In the genomic region with DNA sequence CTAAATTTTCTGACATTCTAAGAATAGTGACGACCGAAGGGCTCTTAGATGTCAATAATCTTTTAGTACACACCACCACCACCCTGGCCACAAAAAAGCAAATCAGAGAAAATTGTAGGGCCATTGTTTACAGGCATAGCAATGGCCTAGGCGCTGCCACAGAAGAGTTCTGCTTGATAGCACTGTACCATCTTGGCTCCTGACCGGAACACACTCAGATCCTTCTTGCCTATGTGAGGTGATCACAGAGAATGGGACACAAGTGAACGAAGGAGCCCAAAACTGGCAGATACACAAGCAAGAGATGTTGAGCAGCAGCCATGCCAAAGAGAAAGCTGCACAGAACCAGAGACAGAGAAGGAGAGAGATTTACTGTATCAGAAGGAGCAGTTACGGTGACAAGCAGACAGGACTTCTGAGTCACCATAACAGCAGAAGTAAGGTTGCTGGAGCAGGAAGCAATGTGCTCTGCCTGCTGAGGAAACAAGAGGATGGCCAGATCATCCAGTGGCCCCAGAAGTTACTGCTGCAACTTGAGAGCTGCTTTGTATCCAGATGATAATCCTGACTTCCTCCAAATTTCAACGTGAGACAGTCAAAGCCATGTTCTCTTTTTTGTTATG, we compare ENCODE assay signal across 12 cellular contexts.
DNase-seq lines count a peak whose midpoint lies in the region; ATAC-seq and TF ChIP-seq lines count a peak whose summit lies in the region.
"Had no signal": no experiment of that assay in that cellular context is flagged by ENCODE, and none has a peak within 500 bp of the region (broad histone marks: within the 10 kb centered on the region; RNA-seq: fewer than 3 reads in every experiment).

No MANE protein-coding gene starts in this region.

- peaks cover 9 to 11% of the 10 kb centered on the region in 2 donors for H3K9me3 Mint-ChIP-seq in effector memory CD8-positive, alpha-beta T cell

- H3K27ac Mint-ChIP-seq in effector memory CD8-positive, alpha-beta T cell = no peak overlapping the region

- no peak overlapping the region for H3K9ac ChIP-seq in OCI-LY3 (ENCODE audit: low read length)

- H4K20me1 ChIP-seq in OCI-LY3 (ENCODE audit: insufficient read depth, low read length) = no peaks in the 10 kb centered on the region

- H3K36me3 Mint-ChIP-seq in effector memory CD8-positive, alpha-beta T cell (ENCODE audit: insufficient read depth) = no peaks in the 10 kb centered on the region

- no peak overlapping the region for H3K27ac ChIP-seq in OCI-LY3 (ENCODE audit: low read length)
- H3K27ac ChIP-seq: right atrium auricular region, suprapubic skin had no signal

- H2AFZ ChIP-seq in OCI-LY3 (ENCODE audit: low read depth, low read length) = peak overlapping the region; percentile 36

- TF ChIP-seq CTCF in OCI-LY3 (IDR thresholded peaks at IDR 0.05; ENCODE audit: low read depth, low read length) (no peak), choroid plexus epithelial cell (conservative IDR thresholded peaks at IDR 0.05; ENCODE audit: low read depth, low read length) (no peak)

- peak; percentile 22 for DNase-seq in NCI-H82 (lab: John Stamatoyannopoulos, UW)
- DNase-seq in NCI-H82 treated with DMSO at 0.1 percent for 48 hours (lab: John Stamatoyannopoulos, UW; ENCODE audit: unreplicated experiment) = no peak
- peak; percentile 31 for DNase-seq in choroid plexus epithelial cell (ENCODE audit: low read depth)
- peak; percentile 38 for DNase-seq in skeletal muscle cell (ENCODE audit: low read depth)
- DNase-seq in effector memory CD8-positive, alpha-beta T cell = no peak
- DNase-seq: NCI-H1105; NK-92 treated with Interleukin-12 subunit alpha and Interleukin-12 subunit beta, amount 100 ng/mL, for 24 hours had no signal

- no peaks in the 10 kb centered on the region for H3K4me1 ChIP-seq in OCI-LY3 (ENCODE audit: low read length)
- H3K4me1 ChIP-seq: right atrium auricular region, suprapubic skin had no signal

- no peaks in the 10 kb centered on the region for H3K9me3 ChIP-seq in OCI-LY3 (ENCODE audit: insufficient read depth, low read length)
- H3K9me3 ChIP-seq: right atrium auricular region, suprapubic skin had no signal

- H3K27me3 Mint-ChIP-seq in effector memory CD8-positive, alpha-beta T cell = no peaks in the 10 kb centered on the region

- no peak for ATAC-seq in effector memory CD8-positive, alpha-beta T cell (replicated peaks)
- ATAC-seq in HG03039 (IDR thresholded peaks at IDR 0.05; ENCODE audit: unreplicated experiment) = no peak
- no peak for ATAC-seq in GM19397 (IDR thresholded peaks at IDR 0.05; ENCODE audit: unreplicated experiment)

- no peaks in the 10 kb centered on the region for H3K79me2 ChIP-seq in OCI-LY3 (ENCODE audit: low read length)

- no peak overlapping the region for H3K4me3 ChIP-seq in OCI-LY3 (ENCODE audit: low read length)
- H3K4me3 ChIP-seq in choroid plexus epithelial cell (ENCODE audit: low read depth, low read length) = no peak overlapping the region
- H3K4me3 ChIP-seq in skeletal muscle cell (ENCODE audit: low read depth, low read length) = no peak overlapping the region
- H3K4me3 ChIP-seq: right atrium auricular region, suprapubic skin had no signal

- no peaks in the 10 kb centered on the region for H3K27me3 ChIP-seq in OCI-LY3 (ENCODE audit: low read depth, low read length)
- H3K27me3 ChIP-seq: right atrium auricular region, suprapubic skin had no signal

- H3K4me3 Mint-ChIP-seq in effector memory CD8-positive, alpha-beta T cell = no peak overlapping the region

- no peak overlapping the region for H3K4me2 ChIP-seq in OCI-LY3 (ENCODE audit: low read length)

- no peaks in the 10 kb centered on the region for H3K4me1 Mint-ChIP-seq in effector memory CD8-positive, alpha-beta T cell (ENCODE audit: low read depth in 2 of 2)

- H3K36me3 ChIP-seq in OCI-LY3 (replicated peaks; ENCODE audit: low read depth, low read length) = no peaks in the 10 kb centered on the region
- H3K36me3 ChIP-seq: right atrium auricular region, suprapubic skin had no signal

Comparison
In these comparisons a context has a peak if more than half of its experiments do, and no peak if none do; other contexts are left out.
1. DNase-seq: peak in NCI-H82 (single experiment), choroid plexus epithelial cell (single experiment) and skeletal muscle cell (single experiment); none in NCI-H82 treated with DMSO at 0.1 percent for 48 hours (single experiment) and effector memory CD8-positive, alpha-beta T cell (0 of 3).